Comparison of ENCODE assay signal across 17 cellular contexts in genomic region chr7:24858108-24858977, GRCh38.
A peak's percentile ranks its signal among the peaks of the same experiment; 100 is the strongest.
DNase-seq lines count a peak whose midpoint lies in the region; ATAC-seq and TF ChIP-seq lines count a peak whose summit lies in the region.
"Had no signal": no experiment of that assay in that cellular context is flagged by ENCODE, and none has a peak within 500 bp of the region (broad histone marks: within the 10 kb centered on the region; RNA-seq: fewer than 3 reads in every experiment).

No MANE protein-coding gene starts in this region.

- ATAC-seq in T-helper 17 cell (no peak), left lung (peak; percentile 19), GM18870 (IDR thresholded peaks at IDR 0.05; ENCODE audit: unreplicated experiment) (no peak)

- no peak for DNase-seq in activated naive CD4-positive, alpha-beta T cell treated with anti-CD3 and anti-CD28 coated beads for 36 hours
- DNase-seq in T-helper 17 cell: no peak
- no peak for DNase-seq in left lung
- no peak for DNase-seq in GM13976 (ENCODE audit: low spot score)
- no peak for DNase-seq in KBM-7
- no peak for DNase-seq in coronary artery (ENCODE audit: low spot score)
- DNase-seq: 8988T, DMS79, Kasumi-1, NCI-H1417, NCI-H1930, NCI-H2171, NCI-H82, SIG-M5 had no signal

- H3K27ac ChIP-seq in left lung (no peak overlapping the region), coronary artery (no peak overlapping the region)
- H3K27ac ChIP-seq: C4-2B had no signal

- H3K27me3 ChIP-seq in left lung: no peaks in the 10 kb centered on the region

- H3K4me3 Mint-ChIP-seq in activated naive CD4-positive, alpha-beta T cell treated with anti-CD3 and anti-CD28 coated beads, Interleukin-2, amount 50 U/mL, for 24 hours: no peak overlapping the region
- H3K4me3 Mint-ChIP-seq in activated naive CD4-positive, alpha-beta T cell treated with anti-CD3 and anti-CD28 coated beads for 36 hours: no peak overlapping the region
- H3K4me3 Mint-ChIP-seq in T-helper 17 cell: no peak overlapping the region

- H3K4me3 ChIP-seq in left lung (no peak overlapping the region), coronary artery (no peak overlapping the region)

- no peaks in the 10 kb centered on the region for H3K4me1 ChIP-seq in left lung

- no peaks in the 10 kb centered on the region for H3K4me1 Mint-ChIP-seq in activated naive CD4-positive, alpha-beta T cell treated with anti-CD3 and anti-CD28 coated beads, Interleukin-2, amount 50 U/mL, for 24 hours
- H3K4me1 Mint-ChIP-seq in activated naive CD4-positive, alpha-beta T cell treated with anti-CD3 and anti-CD28 coated beads for 36 hours (ENCODE audit: low read depth): peaks cover 2% of the 10 kb centered on the region
- peaks cover 23% of the 10 kb centered on the region for H3K4me1 Mint-ChIP-seq in T-helper 17 cell

- H3K27ac Mint-ChIP-seq in activated naive CD4-positive, alpha-beta T cell treated with anti-CD3 and anti-CD28 coated beads, Interleukin-2, amount 50 U/mL, for 24 hours: peak overlapping the region; percentile 8
- no peak overlapping the region for H3K27ac Mint-ChIP-seq in activated naive CD4-positive, alpha-beta T cell treated with anti-CD3 and anti-CD28 coated beads for 36 hours
- H3K27ac Mint-ChIP-seq in T-helper 17 cell: peak overlapping the region; percentile 19

- H3K9me3 ChIP-seq in T-helper 17 cell (ENCODE audit: control insufficient read depth, low read length, poor library complexity, severe bottlenecking) (no peaks in the 10 kb centered on the region), left lung (no peaks in the 10 kb centered on the region)

- TF ChIP-seq CTCF in left lung (IDR thresholded peaks at IDR 0.05) (no peak), GM13976 (IDR thresholded peaks at IDR 0.05; ENCODE audit: borderline replicate concordance, control extremely low read depth, extremely low read depth, insufficient read depth, missing control alignments) (no peak), coronary artery (IDR thresholded peaks at IDR 0.05) (no peak)

- H3K27me3 Mint-ChIP-seq in activated naive CD4-positive, alpha-beta T cell treated with anti-CD3 and anti-CD28 coated beads, Interleukin-2, amount 50 U/mL, for 24 hours: no peaks in the 10 kb centered on the region
- H3K27me3 Mint-ChIP-seq in activated naive CD4-positive, alpha-beta T cell treated with anti-CD3 and anti-CD28 coated beads for 36 hours (ENCODE audit: low read depth): no peaks in the 10 kb centered on the region
- H3K27me3 Mint-ChIP-seq in T-helper 17 cell: no peaks in the 10 kb centered on the region

- in situ Hi-C loops in GM13976 (cut with MboI; ENCODE audit: low sequenced_read_pairs, unreplicated experiment): no loop called here
- in situ Hi-C loops in KBM-7 (cut with MboI; ENCODE audit: low pct_unique_long_range_greater_than_20kb, low sequenced_read_pairs): no loop called here

- intact Hi-C loops in activated naive CD4-positive, alpha-beta T cell treated with anti-CD3 and anti-CD28 coated beads for 36 hours (cut with micrococcal nuclease): no loop called here
- intact Hi-C loops in left lung (cut with DNase I): no loop called here

- no peaks in the 10 kb centered on the region for H3K9me3 Mint-ChIP-seq in activated naive CD4-positive, alpha-beta T cell treated with anti-CD3 and anti-CD28 coated beads, Interleukin-2, amount 50 U/mL, for 24 hours
- no peaks in the 10 kb centered on the region for H3K9me3 Mint-ChIP-seq in activated naive CD4-positive, alpha-beta T cell treated with anti-CD3 and anti-CD28 coated beads for 36 hours

- H3K36me3 ChIP-seq in left lung: peaks cover 0 to 7% of the 10 kb centered on the region in 2 donors

- peaks cover 43% of the 10 kb centered on the region for H3K36me3 Mint-ChIP-seq in activated naive CD4-positive, alpha-beta T cell treated with anti-CD3 and anti-CD28 coated beads, Interleukin-2, amount 50 U/mL, for 24 hours
- peaks cover 35% of the 10 kb centered on the region for H3K36me3 Mint-ChIP-seq in activated naive CD4-positive, alpha-beta T cell treated with anti-CD3 and anti-CD28 coated beads for 36 hours (ENCODE audit: low read depth)
- H3K36me3 Mint-ChIP-seq in T-helper 17 cell (ENCODE audit: low read depth): peaks cover 9% of the 10 kb centered on the region

- CTCF ChIA-PET in activated naive CD4-positive, alpha-beta T cell treated with anti-CD3 and anti-CD28 coated beads for 36 hours (lab: Charles Lee): interaction anchor here (0.9 kb wide), 1 partner anchor 46 kb away, joined by 5 read pairs; no protein-coding TSS in a partner anchor
